In genomic region chr4:152626790-152627189, GRCh38 we compare ENCODE assay signal across 2 cellular contexts.
TF ChIP-seq lines count a peak whose summit lies in the region.

No MANE protein-coding gene starts in this region.

TF ChIP-seq in WTC11, 78 proteins besides CTCF, POLR2A, EP300 and RAD21:
- no peak for TF ChIP-seq USF1 (CRISPR knock-in tag; IDR thresholded peaks at IDR 0.05)
- no peak for TF ChIP-seq ATF6 (CRISPR knock-in tag; IDR thresholded peaks at IDR 0.05)
- TF ChIP-seq JAZF1 (CRISPR knock-in tag; IDR thresholded peaks at IDR 0.05), result no peak
- no peak for TF ChIP-seq NFE2L1 (CRISPR knock-in tag; IDR thresholded peaks at IDR 0.05)
- TF ChIP-seq NR1H2 (CRISPR knock-in tag; IDR thresholded peaks at IDR 0.05), result no peak
- TF ChIP-seq ZNF138 (CRISPR knock-in tag; conservative IDR thresholded peaks at IDR 0.05), result no peak
- no peak for TF ChIP-seq AFF4 (CRISPR knock-in tag; IDR thresholded peaks at IDR 0.05; ENCODE audit: borderline replicate concordance)
- TF ChIP-seq NR2C2 (CRISPR knock-in tag; IDR thresholded peaks at IDR 0.05), result no peak
- TF ChIP-seq HMGXB4 (CRISPR knock-in tag; IDR thresholded peaks at IDR 0.05), result no peak

TF ChIP-seq in GM23338, 12 proteins besides CTCF, POLR2A, EP300 and RAD21:
- no peak for TF ChIP-seq POLR2AphosphoS5 (IDR thresholded peaks at IDR 0.05; ENCODE audit: low read depth)
- TF ChIP-seq ZNF331 (CRISPR knock-in tag; IDR thresholded peaks at IDR 0.05; ENCODE audit: low read depth), result no peak
- no peak for TF ChIP-seq JUNB (IDR thresholded peaks at IDR 0.05; ENCODE audit: unreplicated experiment)
- no peak for TF ChIP-seq CREB1 (CRISPR knock-in tag; IDR thresholded peaks at IDR 0.05; ENCODE audit: low read depth)
- no peak for TF ChIP-seq EZH2phosphoT487 (IDR thresholded peaks at IDR 0.05; ENCODE audit: unreplicated experiment)
- no peak for TF ChIP-seq NANOG (IDR thresholded peaks at IDR 0.05; ENCODE audit: borderline replicate concordance)
- TF ChIP-seq ETS1 (IDR thresholded peaks at IDR 0.05), result no peak
- no peak for TF ChIP-seq STAT1 (IDR thresholded peaks at IDR 0.05; ENCODE audit: unreplicated experiment)
- no peak for TF ChIP-seq ZNF114 (CRISPR knock-in tag; IDR thresholded peaks at IDR 0.05)
- no peak for TF ChIP-seq ZNF462 (CRISPR knock-in tag; IDR thresholded peaks at IDR 0.05)
- no peak for TF ChIP-seq REST (IDR thresholded peaks at IDR 0.05; ENCODE audit: unreplicated experiment)
- TF ChIP-seq EZH2 (IDR thresholded peaks at IDR 0.05; ENCODE audit: low read depth, unreplicated experiment), result no peak
